In the genomic region with DNA sequence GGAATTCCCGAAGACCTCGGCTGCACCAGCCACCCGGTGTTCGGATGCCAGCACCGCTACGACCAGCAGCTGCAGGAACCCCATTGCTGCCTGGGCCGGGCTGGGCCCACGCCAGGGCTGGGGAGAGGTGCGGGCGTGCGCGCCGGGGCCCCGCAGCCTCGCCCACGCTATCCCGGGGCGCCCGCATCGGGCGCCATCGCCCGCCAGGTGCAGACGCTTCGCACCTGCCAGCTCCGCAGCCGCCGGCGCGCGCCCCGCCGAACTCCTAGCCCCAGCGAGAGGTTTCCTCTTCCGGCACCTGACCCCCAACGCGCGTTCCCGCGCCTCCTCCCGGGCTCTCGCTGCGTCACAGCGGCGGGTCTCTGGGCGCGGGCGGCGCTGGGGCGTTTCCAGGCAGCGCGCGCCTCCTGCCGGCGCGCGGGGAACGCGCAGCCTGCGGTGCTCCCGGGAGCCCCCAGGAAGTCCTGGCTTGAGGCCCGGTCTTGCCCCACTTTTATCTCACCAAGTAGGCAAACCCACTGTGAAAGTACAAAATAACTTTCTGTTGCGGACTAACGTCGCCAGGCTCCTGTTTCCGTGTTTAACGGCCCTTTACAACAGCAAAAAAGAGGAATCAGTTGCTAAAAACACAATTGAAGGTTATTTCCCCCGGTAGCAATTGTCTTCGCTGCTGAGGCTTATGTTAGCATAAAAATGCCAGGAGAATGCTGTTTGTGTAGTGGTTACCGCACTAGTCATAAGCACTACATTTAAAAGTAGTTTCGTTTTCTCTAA, we compare ENCODE assay signal across 2 cellular contexts.
TF ChIP-seq lines count a peak whose summit lies in the region.

A gene with protein sequence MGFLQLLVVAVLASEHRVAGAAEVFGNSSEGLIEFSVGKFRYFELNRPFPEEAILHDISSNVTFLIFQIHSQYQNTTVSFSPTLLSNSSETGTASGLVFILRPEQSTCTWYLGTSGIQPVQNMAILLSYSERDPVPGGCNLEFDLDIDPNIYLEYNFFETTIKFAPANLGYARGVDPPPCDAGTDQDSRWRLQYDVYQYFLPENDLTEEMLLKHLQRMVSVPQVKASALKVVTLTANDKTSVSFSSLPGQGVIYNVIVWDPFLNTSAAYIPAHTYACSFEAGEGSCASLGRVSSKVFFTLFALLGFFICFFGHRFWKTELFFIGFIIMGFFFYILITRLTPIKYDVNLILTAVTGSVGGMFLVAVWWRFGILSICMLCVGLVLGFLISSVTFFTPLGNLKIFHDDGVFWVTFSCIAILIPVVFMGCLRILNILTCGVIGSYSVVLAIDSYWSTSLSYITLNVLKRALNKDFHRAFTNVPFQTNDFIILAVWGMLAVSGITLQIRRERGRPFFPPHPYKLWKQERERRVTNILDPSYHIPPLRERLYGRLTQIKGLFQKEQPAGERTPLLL (minus strand): TSS at position 300 of the 774 bp plus-strand sequence. CDS start 216 bp downstream, at position 84.

TF ChIP-seq in A549, 52 proteins besides CTCF, POLR2A, EP300 and RAD21 (continued from another document):
- TF ChIP-seq, protein P1, sequence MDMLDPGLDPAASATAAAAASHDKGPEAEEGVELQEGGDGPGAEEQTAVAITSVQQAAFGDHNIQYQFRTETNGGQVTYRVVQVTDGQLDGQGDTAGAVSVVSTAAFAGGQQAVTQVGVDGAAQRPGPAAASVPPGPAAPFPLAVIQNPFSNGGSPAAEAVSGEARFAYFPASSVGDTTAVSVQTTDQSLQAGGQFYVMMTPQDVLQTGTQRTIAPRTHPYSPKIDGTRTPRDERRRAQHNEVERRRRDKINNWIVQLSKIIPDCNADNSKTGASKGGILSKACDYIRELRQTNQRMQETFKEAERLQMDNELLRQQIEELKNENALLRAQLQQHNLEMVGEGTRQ (IDR thresholded peaks at IDR 0.05) = no peak
- TF ChIP-seq FOSL2 (IDR thresholded peaks at IDR 0.05) (no peak), FOSL2 (CRISPR knock-in tag; IDR thresholded peaks at IDR 0.05) (peak; percentile 40; the same call in 1 of the 2 replicates), NR3C1 (IDR thresholded peaks at IDR 0.05) (no peak), MYC (IDR thresholded peaks at IDR 0.05; ENCODE audit: borderline replicate concordance, low read length) (0 out of 2 replicates have a peak, but pooled peaks have one; percentile 31), EHMT2 (IDR thresholded peaks at IDR 0.05; ENCODE audit: low read depth) (no peak), POLR2AphosphoS2 (conservative IDR thresholded peaks at IDR 0.05; ENCODE audit: low read length) (no peak), TFCP2L1 (CRISPR knock-in tag; IDR thresholded peaks at IDR 0.05) (no peak), FOXS1 (CRISPR knock-in tag; IDR thresholded peaks at IDR 0.05) (no peak), CBX2 (IDR thresholded peaks at IDR 0.05; ENCODE audit: borderline replicate concordance, low read depth) (no peak), SREBF2 (IDR thresholded peaks at IDR 0.05) (no peak), KDM1A (IDR thresholded peaks at IDR 0.05; ENCODE audit: low read depth) (no peak), JUNB (IDR thresholded peaks at IDR 0.05) (no peak), NFE2L2 (conservative IDR thresholded peaks at IDR 0.05; ENCODE audit: low read length) (no peak), JUN (IDR thresholded peaks at IDR 0.05) (peak in 1 of 2 experiments; percentile 75; a peak in 2 of 5 replicates), EHF (CRISPR knock-in tag; IDR thresholded peaks at IDR 0.05) (no peak)
- TF ChIP-seq, protein P2, sequence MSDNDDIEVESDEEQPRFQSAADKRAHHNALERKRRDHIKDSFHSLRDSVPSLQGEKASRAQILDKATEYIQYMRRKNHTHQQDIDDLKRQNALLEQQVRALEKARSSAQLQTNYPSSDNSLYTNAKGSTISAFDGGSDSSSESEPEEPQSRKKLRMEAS (IDR thresholded peaks at IDR 0.05) = peak; percentile 81
- TF ChIP-seq, protein P3, sequence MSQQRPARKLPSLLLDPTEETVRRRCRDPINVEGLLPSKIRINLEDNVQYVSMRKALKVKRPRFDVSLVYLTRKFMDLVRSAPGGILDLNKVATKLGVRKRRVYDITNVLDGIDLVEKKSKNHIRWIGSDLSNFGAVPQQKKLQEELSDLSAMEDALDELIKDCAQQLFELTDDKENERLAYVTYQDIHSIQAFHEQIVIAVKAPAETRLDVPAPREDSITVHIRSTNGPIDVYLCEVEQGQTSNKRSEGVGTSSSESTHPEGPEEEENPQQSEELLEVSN (IDR thresholded peaks at IDR 0.05; ENCODE audit: borderline replicate concordance, low read depth) = peak; percentile 90
- TF ChIP-seq, protein P4, sequence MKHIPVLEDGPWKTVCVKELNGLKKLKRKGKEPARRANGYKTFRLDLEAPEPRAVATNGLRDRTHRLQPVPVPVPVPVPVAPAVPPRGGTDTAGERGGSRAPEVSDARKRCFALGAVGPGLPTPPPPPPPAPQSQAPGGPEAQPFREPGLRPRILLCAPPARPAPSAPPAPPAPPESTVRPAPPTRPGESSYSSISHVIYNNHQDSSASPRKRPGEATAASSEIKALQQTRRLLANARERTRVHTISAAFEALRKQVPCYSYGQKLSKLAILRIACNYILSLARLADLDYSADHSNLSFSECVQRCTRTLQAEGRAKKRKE (CRISPR knock-in tag; IDR thresholded peaks at IDR 0.05; ENCODE audit: low read depth) = no peak
- TF ChIP-seq, protein P5, sequence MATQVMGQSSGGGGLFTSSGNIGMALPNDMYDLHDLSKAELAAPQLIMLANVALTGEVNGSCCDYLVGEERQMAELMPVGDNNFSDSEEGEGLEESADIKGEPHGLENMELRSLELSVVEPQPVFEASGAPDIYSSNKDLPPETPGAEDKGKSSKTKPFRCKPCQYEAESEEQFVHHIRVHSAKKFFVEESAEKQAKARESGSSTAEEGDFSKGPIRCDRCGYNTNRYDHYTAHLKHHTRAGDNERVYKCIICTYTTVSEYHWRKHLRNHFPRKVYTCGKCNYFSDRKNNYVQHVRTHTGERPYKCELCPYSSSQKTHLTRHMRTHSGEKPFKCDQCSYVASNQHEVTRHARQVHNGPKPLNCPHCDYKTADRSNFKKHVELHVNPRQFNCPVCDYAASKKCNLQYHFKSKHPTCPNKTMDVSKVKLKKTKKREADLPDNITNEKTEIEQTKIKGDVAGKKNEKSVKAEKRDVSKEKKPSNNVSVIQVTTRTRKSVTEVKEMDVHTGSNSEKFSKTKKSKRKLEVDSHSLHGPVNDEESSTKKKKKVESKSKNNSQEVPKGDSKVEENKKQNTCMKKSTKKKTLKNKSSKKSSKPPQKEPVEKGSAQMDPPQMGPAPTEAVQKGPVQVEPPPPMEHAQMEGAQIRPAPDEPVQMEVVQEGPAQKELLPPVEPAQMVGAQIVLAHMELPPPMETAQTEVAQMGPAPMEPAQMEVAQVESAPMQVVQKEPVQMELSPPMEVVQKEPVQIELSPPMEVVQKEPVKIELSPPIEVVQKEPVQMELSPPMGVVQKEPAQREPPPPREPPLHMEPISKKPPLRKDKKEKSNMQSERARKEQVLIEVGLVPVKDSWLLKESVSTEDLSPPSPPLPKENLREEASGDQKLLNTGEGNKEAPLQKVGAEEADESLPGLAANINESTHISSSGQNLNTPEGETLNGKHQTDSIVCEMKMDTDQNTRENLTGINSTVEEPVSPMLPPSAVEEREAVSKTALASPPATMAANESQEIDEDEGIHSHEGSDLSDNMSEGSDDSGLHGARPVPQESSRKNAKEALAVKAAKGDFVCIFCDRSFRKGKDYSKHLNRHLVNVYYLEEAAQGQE (IDR thresholded peaks at IDR 0.05) = no peak
TF ChIP-seq in A549: peak in this region for 10.

TF ChIP-seq in K562, 482 proteins besides CTCF, POLR2A, EP300 and RAD21 (continued from another document and continues in another):
- TF ChIP-seq, protein P6, sequence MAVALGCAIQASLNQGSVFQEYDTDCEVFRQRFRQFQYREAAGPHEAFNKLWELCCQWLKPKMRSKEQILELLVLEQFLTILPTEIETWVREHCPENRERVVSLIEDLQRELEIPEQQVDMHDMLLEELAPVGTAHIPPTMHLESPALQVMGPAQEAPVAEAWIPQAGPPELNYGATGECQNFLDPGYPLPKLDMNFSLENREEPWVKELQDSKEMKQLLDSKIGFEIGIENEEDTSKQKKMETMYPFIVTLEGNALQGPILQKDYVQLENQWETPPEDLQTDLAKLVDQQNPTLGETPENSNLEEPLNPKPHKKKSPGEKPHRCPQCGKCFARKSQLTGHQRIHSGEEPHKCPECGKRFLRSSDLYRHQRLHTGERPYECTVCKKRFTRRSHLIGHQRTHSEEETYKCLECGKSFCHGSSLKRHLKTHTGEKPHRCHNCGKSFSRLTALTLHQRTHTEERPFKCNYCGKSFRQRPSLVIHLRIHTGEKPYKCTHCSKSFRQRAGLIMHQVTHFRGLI (CRISPR knock-in tag; IDR thresholded peaks at IDR 0.05) = peak; percentile 72; the same call in 1 of the 2 replicates
- no peak for TF ChIP-seq ZNF589 (CRISPR knock-in tag; IDR thresholded peaks at IDR 0.05; ENCODE audit: low read depth)
- TF ChIP-seq DNMT1 (IDR thresholded peaks at IDR 0.05) = no peak
- no peak for TF ChIP-seq ZNF232 (CRISPR knock-in tag; IDR thresholded peaks at IDR 0.05)
- TF ChIP-seq PHF20 (IDR thresholded peaks at IDR 0.05; ENCODE audit: partially characterized antibody) = no peak
- TF ChIP-seq CBX8 (IDR thresholded peaks at IDR 0.05; ENCODE audit: borderline replicate concordance, extremely low read depth, low read depth, low read length, poor library complexity, severe bottlenecking) = no peak
- TF ChIP-seq KLF6 (CRISPR knock-in tag; IDR thresholded peaks at IDR 0.05; ENCODE audit: borderline replicate concordance) = no peak
- no peak for TF ChIP-seq HMG20A (CRISPR knock-in tag; conservative IDR thresholded peaks at IDR 0.05)
- TF ChIP-seq, protein P7, sequence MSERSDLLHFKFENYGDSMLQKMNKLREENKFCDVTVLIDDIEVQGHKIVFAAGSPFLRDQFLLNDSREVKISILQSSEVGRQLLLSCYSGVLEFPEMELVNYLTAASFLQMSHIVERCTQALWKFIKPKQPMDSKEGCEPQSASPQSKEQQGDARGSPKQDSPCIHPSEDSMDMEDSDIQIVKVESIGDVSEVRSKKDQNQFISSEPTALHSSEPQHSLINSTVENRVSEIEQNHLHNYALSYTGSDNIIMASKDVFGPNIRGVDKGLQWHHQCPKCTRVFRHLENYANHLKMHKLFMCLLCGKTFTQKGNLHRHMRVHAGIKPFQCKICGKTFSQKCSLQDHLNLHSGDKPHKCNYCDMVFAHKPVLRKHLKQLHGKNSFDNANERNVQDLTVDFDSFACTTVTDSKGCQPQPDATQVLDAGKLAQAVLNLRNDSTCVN (CRISPR knock-in tag; IDR thresholded peaks at IDR 0.05) = no peak
- TF ChIP-seq, protein P8, sequence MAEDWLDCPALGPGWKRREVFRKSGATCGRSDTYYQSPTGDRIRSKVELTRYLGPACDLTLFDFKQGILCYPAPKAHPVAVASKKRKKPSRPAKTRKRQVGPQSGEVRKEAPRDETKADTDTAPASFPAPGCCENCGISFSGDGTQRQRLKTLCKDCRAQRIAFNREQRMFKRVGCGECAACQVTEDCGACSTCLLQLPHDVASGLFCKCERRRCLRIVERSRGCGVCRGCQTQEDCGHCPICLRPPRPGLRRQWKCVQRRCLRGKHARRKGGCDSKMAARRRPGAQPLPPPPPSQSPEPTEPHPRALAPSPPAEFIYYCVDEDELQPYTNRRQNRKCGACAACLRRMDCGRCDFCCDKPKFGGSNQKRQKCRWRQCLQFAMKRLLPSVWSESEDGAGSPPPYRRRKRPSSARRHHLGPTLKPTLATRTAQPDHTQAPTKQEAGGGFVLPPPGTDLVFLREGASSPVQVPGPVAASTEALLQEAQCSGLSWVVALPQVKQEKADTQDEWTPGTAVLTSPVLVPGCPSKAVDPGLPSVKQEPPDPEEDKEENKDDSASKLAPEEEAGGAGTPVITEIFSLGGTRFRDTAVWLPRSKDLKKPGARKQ (CRISPR knock-in tag; IDR thresholded peaks at IDR 0.05) = no peak
- TF ChIP-seq COPS2 (conservative IDR thresholded peaks at IDR 0.05) = no peak
- TF ChIP-seq, protein P9, sequence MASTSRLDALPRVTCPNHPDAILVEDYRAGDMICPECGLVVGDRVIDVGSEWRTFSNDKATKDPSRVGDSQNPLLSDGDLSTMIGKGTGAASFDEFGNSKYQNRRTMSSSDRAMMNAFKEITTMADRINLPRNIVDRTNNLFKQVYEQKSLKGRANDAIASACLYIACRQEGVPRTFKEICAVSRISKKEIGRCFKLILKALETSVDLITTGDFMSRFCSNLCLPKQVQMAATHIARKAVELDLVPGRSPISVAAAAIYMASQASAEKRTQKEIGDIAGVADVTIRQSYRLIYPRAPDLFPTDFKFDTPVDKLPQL (IDR thresholded peaks at IDR 0.05; ENCODE audit: extremely low read depth, insufficient read length) = no peak
- TF ChIP-seq ZNF347 (CRISPR knock-in tag; IDR thresholded peaks at IDR 0.05; ENCODE audit: low read depth) = no peak
- peak; percentile 50; the same call in 1 of the 2 replicates for TF ChIP-seq SP1 (CRISPR knock-in tag; IDR thresholded peaks at IDR 0.05)
- TF ChIP-seq ZNF586 (CRISPR knock-in tag; conservative IDR thresholded peaks at IDR 0.05) = no peak
- no peak for TF ChIP-seq ZNF253 (CRISPR knock-in tag; conservative IDR thresholded peaks at IDR 0.05)
- TF ChIP-seq, protein P10, sequence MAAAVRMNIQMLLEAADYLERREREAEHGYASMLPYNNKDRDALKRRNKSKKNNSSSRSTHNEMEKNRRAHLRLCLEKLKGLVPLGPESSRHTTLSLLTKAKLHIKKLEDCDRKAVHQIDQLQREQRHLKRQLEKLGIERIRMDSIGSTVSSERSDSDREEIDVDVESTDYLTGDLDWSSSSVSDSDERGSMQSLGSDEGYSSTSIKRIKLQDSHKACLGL (CRISPR knock-in tag; IDR thresholded peaks at IDR 0.05; ENCODE audit: borderline replicate concordance, poor library complexity, severe bottlenecking) = no peak
- TF ChIP-seq, protein P11, sequence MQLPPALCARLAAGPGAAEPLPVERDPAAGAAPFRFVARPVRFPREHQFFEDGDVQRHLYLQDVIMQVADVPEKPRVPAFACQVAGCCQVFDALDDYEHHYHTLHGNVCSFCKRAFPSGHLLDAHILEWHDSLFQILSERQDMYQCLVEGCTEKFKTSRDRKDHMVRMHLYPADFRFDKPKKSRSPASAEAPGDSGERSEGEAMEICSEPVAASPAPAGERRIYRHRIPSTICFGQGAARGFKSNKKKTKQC (CRISPR knock-in tag; IDR thresholded peaks at IDR 0.05) = no peak
- no peak for TF ChIP-seq SNRNP70 (optimal IDR thresholded peaks at IDR 0.05; ENCODE audit: low read depth, low read length)
- no peak for TF ChIP-seq ZC3H8 (IDR thresholded peaks at IDR 0.05)
- no peak for TF ChIP-seq DDX20 (tag; IDR thresholded peaks at IDR 0.05; ENCODE audit: low read depth)
- TF ChIP-seq TAF9B (IDR thresholded peaks at IDR 0.05; ENCODE audit: partially characterized antibody) = no peak
- TF ChIP-seq, protein P12, sequence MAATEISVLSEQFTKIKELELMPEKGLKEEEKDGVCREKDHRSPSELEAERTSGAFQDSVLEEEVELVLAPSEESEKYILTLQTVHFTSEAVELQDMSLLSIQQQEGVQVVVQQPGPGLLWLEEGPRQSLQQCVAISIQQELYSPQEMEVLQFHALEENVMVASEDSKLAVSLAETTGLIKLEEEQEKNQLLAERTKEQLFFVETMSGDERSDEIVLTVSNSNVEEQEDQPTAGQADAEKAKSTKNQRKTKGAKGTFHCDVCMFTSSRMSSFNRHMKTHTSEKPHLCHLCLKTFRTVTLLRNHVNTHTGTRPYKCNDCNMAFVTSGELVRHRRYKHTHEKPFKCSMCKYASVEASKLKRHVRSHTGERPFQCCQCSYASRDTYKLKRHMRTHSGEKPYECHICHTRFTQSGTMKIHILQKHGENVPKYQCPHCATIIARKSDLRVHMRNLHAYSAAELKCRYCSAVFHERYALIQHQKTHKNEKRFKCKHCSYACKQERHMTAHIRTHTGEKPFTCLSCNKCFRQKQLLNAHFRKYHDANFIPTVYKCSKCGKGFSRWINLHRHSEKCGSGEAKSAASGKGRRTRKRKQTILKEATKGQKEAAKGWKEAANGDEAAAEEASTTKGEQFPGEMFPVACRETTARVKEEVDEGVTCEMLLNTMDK (IDR thresholded peaks at IDR 0.05; ENCODE audit: borderline replicate concordance, insufficient read depth, low read depth, low read length, poor library complexity, severe bottlenecking) = no peak
